Comparison of ENCODE assay signal across 8 cellular contexts in the genomic region with DNA sequence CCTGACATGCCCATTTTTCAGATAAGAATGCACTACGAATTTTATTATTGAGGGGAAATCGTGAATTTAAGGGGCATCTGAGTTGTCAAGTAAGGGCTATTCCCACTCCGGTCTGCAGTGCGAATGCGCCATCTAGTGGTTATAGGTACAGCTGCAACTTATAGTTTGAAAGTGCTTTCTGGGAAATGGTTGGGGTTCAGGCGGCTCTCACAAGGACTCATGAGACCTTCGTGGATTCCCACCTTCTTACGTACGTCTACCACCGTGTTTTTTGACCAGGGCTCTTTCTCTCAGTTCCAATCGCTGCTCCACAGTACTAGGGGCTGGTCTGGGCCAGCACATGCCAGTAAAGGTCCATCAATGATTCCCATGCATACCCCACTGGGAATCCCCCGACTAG. TPM values are rescaled to one million over a fixed set of nuclear protein-coding genes. Genes with fewer than 3 reads are reported as not detected.
DNase-seq lines count a peak whose midpoint lies in the region; ATAC-seq and TF ChIP-seq lines count a peak whose summit lies in the region.

No MANE protein-coding gene starts in this region.

- H3K4me1 Mint-ChIP-seq in nephron progenitor cell: no peaks in the 10 kb centered on the region

- no peaks in the 10 kb centered on the region for H3K27me3 Mint-ChIP-seq in nephron progenitor cell (ENCODE audit: low read depth, poor library complexity)

- no peak overlapping the region for H3K4me3 Mint-ChIP-seq in nephron progenitor cell

- peak; percentile 78 for DNase-seq in Ammon's horn (ENCODE audit: low spot score)
- DNase-seq in NCI-H460 (ENCODE audit: extremely low read depth, low read depth): peak; percentile 51
- peak; percentile 32 to 34 for DNase-seq in activated CD4-positive, alpha-beta T cell treated with anti-CD3 and anti-CD28 coated beads, Interleukin-2, amount 50 U/mL, for 4 hours
- DNase-seq in erythroblast (lab: John Stamatoyannopoulos, UW): peak; percentile 72 to 79
- peak; percentile 15 for DNase-seq in nephron progenitor cell

- no peak for TF ChIP-seq POLR2A in erythroblast (IDR thresholded peaks at IDR 0.05; ENCODE audit: low read length)

- peaks cover 27% of the 10 kb centered on the region for H3K9me3 Mint-ChIP-seq in nephron progenitor cell

- peak; percentile 69 for TF ChIP-seq CTCF in nephron progenitor cell (IDR thresholded peaks at IDR 0.05)

- H3K27ac Mint-ChIP-seq in nephron progenitor cell: no peak overlapping the region

- ATAC-seq in GM18511 (IDR thresholded peaks at IDR 0.05; ENCODE audit: unreplicated experiment): peak; percentile 63
- peak; percentile 64 for ATAC-seq in HG03135 (IDR thresholded peaks at IDR 0.05; ENCODE audit: unreplicated experiment)
- no peak for ATAC-seq in GM21367 (IDR thresholded peaks at IDR 0.05; ENCODE audit: unreplicated experiment)

- peaks cover 6% of the 10 kb centered on the region for H3K36me3 Mint-ChIP-seq in nephron progenitor cell (ENCODE audit: low read depth)

RNA-seq across cellular contexts. Expression of a gene that starts 12.3 kb away (rescaled TPM):
- 25.4 and 26.6 TPM in 2 replicates for total RNA-seq in NCI-H460 (2014; rRNA removed; shearing (Covaris generic))
- 20.0 and 34.3 TPM in 2 replicates for polyA plus RNA-seq in NCI-H460 (2014; cell fraction: nucleus; rRNA removed)

Comparison
In these comparisons a context has a peak if more than half of its experiments do, and no peak if none do; other contexts are left out.
1. DNase-seq: peak in every context shown above with its lines; median percentile 78 in Ammon's horn; 76 in erythroblast; 51 in NCI-H460; 33 in activated CD4-positive, alpha-beta T cell treated with anti-CD3 and anti-CD28 coated beads, Interleukin-2, amount 50 U/mL, for 4 hours; 15 in nephron progenitor cell.